20 cellular contexts compared by ENCODE assay signal in the genomic region with DNA sequence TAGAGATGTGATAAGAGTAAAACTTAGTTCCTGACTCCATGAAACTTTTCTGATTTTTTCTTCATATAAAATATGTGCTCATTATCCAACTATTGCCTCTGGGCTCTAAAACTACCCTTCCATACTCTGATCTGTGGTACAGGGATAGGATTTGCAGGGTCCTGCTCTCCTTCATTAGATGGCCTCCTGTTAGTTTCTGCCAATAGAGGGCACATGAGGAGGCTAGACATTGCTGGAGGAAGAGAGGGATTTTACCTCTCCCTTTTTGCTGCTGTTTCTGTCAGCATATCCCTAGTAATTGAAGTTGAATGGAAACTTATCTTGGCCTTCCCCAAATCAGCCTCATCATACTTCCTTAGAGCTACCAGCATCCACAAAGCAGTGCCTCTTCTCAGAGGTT.
"Had no signal": no experiment of that assay in that cellular context is flagged by ENCODE, and none has a peak within 500 bp of the region (broad histone marks: within the 10 kb centered on the region; RNA-seq: fewer than 3 reads in every experiment).

No MANE protein-coding gene starts in this region.

- H2AFZ ChIP-seq: hepatocyte had no signal

- H3K4me3 ChIP-seq: hepatocyte, upper lobe of right lung had no signal

- H3K79me2 ChIP-seq: hepatocyte had no signal

- ATAC-seq: left lobe of liver, upper lobe of right lung had no signal

- H3K4me3 Mint-ChIP-seq: activated B cell treated with CpG ODN at 0.5 μM for 24 hours; activated CD4-positive, alpha-beta memory T cell treated with anti-CD3 and anti-CD28 coated beads for 36 hours; activated naive CD8-positive, alpha-beta T cell; activated T-helper 1 cell treated with anti-CD3 and anti-CD28 coated beads, Interleukin-12 subunit alpha, Interleukin-12 subunit beta, Interleukin-2, Interleukin-4 antibody, amounts not matched to agents 30 ng/mL and 10 ng/mL and 1 ng/mL, durations not matched to agents 14 hours and 24 hours and 36 hours; nephron progenitor cell had no signal

- H3K9me3 ChIP-seq: upper lobe of right lung had no signal

- H3K27ac ChIP-seq: epithelial cell of prostate, hepatocyte, upper lobe of right lung had no signal

- H3K4me1 ChIP-seq: upper lobe of right lung had no signal

- H3K27me3 Mint-ChIP-seq: activated B cell treated with CpG ODN at 0.5 μM for 24 hours; activated CD4-positive, alpha-beta memory T cell treated with anti-CD3 and anti-CD28 coated beads for 36 hours; activated naive CD8-positive, alpha-beta T cell had no signal

- DNase-seq: activated B cell treated with CpG ODN at 0.5 μM for 24 hours; activated CD4-positive, alpha-beta memory T cell treated with anti-CD3 and anti-CD28 coated beads for 36 hours; activated CD4-positive, alpha-beta T cell treated with anti-CD3 and anti-CD28 coated beads for 4 hours; activated gamma-delta T cell treated with Interleukin-2 at 50 U/mL for 16 hours; activated T-cell treated with anti-CD3 and anti-CD28 coated beads for 4 hours; dermis blood vessel endothelial cell; foreskin fibroblast; nephron progenitor cell; occipital lobe; retina; stimulated activated CD4-positive, alpha-beta T cell treated with anti-CD3 and anti-CD28 coated beads, Interleukin-12 subunit alpha, Interleukin-12 subunit beta, amount 100 ng/mL, for 4 hours; stimulated activated CD4-positive, alpha-beta T cell treated with anti-CD3 and anti-CD28 coated beads, Interleukin-1b, Interleukin-23, amount 100 ng/mL, for 48 hours; stimulated activated CD8-positive, alpha-beta memory T cell treated with anti-CD3 and anti-CD28 coated beads, Interleukin-4, amount 100 ng/mL, for 48 hours; stimulated activated naive CD4-positive, alpha-beta T cell; upper lobe of right lung had no signal

- H3K27ac Mint-ChIP-seq: activated B cell treated with CpG ODN at 0.5 μM for 24 hours; activated CD4-positive, alpha-beta memory T cell treated with anti-CD3 and anti-CD28 coated beads for 36 hours; activated naive CD8-positive, alpha-beta T cell; activated T-helper 1 cell treated with anti-CD3 and anti-CD28 coated beads, Interleukin-12 subunit alpha, Interleukin-12 subunit beta, Interleukin-2, Interleukin-4 antibody, amounts not matched to agents 30 ng/mL and 10 ng/mL and 1 ng/mL, durations not matched to agents 14 hours and 24 hours and 36 hours; nephron progenitor cell had no signal

- H3K36me3 Mint-ChIP-seq: activated CD4-positive, alpha-beta memory T cell treated with anti-CD3 and anti-CD28 coated beads for 36 hours; activated naive CD8-positive, alpha-beta T cell had no signal

- H3K4me2 ChIP-seq: hepatocyte had no signal

- H3K36me3 ChIP-seq: upper lobe of right lung had no signal

- H3K4me1 Mint-ChIP-seq: activated B cell treated with CpG ODN at 0.5 μM for 24 hours, nephron progenitor cell had no signal

- H3K27me3 ChIP-seq: hepatocyte, upper lobe of right lung had no signal

- H3K9me3 Mint-ChIP-seq: activated B cell treated with CpG ODN at 0.5 μM for 24 hours; activated CD4-positive, alpha-beta memory T cell treated with anti-CD3 and anti-CD28 coated beads for 36 hours; activated T-helper 1 cell treated with anti-CD3 and anti-CD28 coated beads, Interleukin-12 subunit alpha, Interleukin-12 subunit beta, Interleukin-2, Interleukin-4 antibody, amounts not matched to agents 30 ng/mL and 10 ng/mL and 1 ng/mL, durations not matched to agents 14 hours and 24 hours and 36 hours; nephron progenitor cell had no signal
